ENCODE assay signal across 15 cellular contexts in genomic region chr12:91786490-91787272, GRCh38.
DNase-seq lines count a peak whose midpoint lies in the region; FAIRE-seq and TF ChIP-seq lines count a peak whose summit lies in the region.
"Had no signal": no experiment of that assay in that cellular context is flagged by ENCODE, and none has a peak within 500 bp of the region (broad histone marks: within the 10 kb centered on the region; RNA-seq: fewer than 3 reads in every experiment).

No MANE protein-coding gene starts in this region.

- no peaks in the 10 kb centered on the region for H3K4me1 ChIP-seq in HEK293 (ENCODE audit: control insufficient read depth, insufficient read depth, low read length)
- H3K4me1 ChIP-seq: BLaER1 treated with 17β-estradiol and CSF1 and Interleukin-3, amounts not matched to agents 10 nM and 100 nM; Caco-2 had no signal

- no peak overlapping the region for H3K27ac ChIP-seq in HEK293 (ENCODE audit: extremely low read depth, low read depth, low read length)
- H3K27ac ChIP-seq: BLaER1 treated with 17β-estradiol and CSF1 and Interleukin-3, amounts not matched to agents 10 nM and 100 nM had no signal

- H3K4me3 ChIP-seq in HEK293 (ENCODE audit: low read depth, low read length) = no peak overlapping the region
- H3K4me3 ChIP-seq: BLaER1 treated with 17β-estradiol and CSF1 and Interleukin-3, amounts not matched to agents 10 nM and 100 nM had no signal

- no peaks in the 10 kb centered on the region for H3K9me3 ChIP-seq in HEK293 (ENCODE audit: control insufficient read depth, insufficient read depth, low read depth, low read length)
- H3K9me3 ChIP-seq: BLaER1 treated with 17β-estradiol and CSF1 and Interleukin-3, amounts not matched to agents 10 nM and 100 nM; Caco-2 had no signal

- no peaks in the 10 kb centered on the region for H3K36me3 ChIP-seq in HEK293 (ENCODE audit: control insufficient read depth in 2 of 2, insufficient read depth in 1 of 2, low read length in 2 of 2)
- H3K36me3 ChIP-seq: BLaER1 treated with 17β-estradiol and CSF1 and Interleukin-3, amounts not matched to agents 10 nM and 100 nM had no signal

- POLR2A ChIA-PET in HEK293 (lab: Yijun Ruan, JAX) = interaction anchor here (1.0 kb wide), 1 partner anchor 359 kb away, joined by 3 read pairs; the partner anchor contains the start of gene BTG1

- peak; percentile 60 for DNase-seq in NCI-H748 (lab: John Stamatoyannopoulos, UW; ENCODE audit: unreplicated experiment)
- no peak for DNase-seq in NCI-H748 treated with DMSO at 0.1 percent for 48 hours (lab: John Stamatoyannopoulos, UW)
- peak; percentile 50 for DNase-seq in retina
- no peak for DNase-seq in NCI-H1417 treated with DMSO at 0.1 percent for 48 hours (lab: John Stamatoyannopoulos, UW)
- DNase-seq in NCI-H82 treated with DMSO at 0.1 percent for 48 hours (lab: John Stamatoyannopoulos, UW; ENCODE audit: unreplicated experiment) = no peak
- DNase-seq in NCI-H1105 treated with DMSO at 0.1 percent for 48 hours (lab: John Stamatoyannopoulos, UW) = no peak
- DNase-seq: Caco-2, H7, Karpas-422, MM.1S, NCI-H1105, SHP77 had no signal

- CTCF ChIA-PET in HEK293 (lab: Yijun Ruan, JAX) = interaction anchor here (1.3 kb wide), 1 partner anchor 7 kb away, joined by 3 read pairs; no protein-coding TSS in a partner anchor

- peak; percentile 33 for FAIRE-seq in colon (lab: Jason Lieb, UNC)

- no peak for TF ChIP-seq CTCF in HEK293 (tag by site-specific recombination; IDR thresholded peaks at IDR 0.05)

TF ChIP-seq in HEK293, 187 proteins besides CTCF, POLR2A, EP300 and RAD21:
- TF ChIP-seq GLIS1 (tag by site-specific recombination; IDR thresholded peaks at IDR 0.05) (0 out of 2 replicates have a peak, but pooled peaks have one; percentile 21), GLIS2 (tag by site-specific recombination; IDR thresholded peaks at IDR 0.05) (no peak)

Comparison
In these comparisons a context has a peak if more than half of its experiments do, and no peak if none do; other contexts are left out.
1. DNase-seq: peak in NCI-H748 (single experiment) and retina (single experiment); none in NCI-H748 treated with DMSO at 0.1 percent for 48 hours (single experiment), NCI-H1417 treated with DMSO at 0.1 percent for 48 hours (single experiment), NCI-H82 treated with DMSO at 0.1 percent for 48 hours (single experiment) and NCI-H1105 treated with DMSO at 0.1 percent for 48 hours (single experiment).